ENCODE assay signal across 16 cellular contexts in genomic region chr3:65939184-65939583, GRCh38.
"Had no signal": no experiment of that assay in that cellular context is flagged by ENCODE, and none has a peak within 500 bp of the region (broad histone marks: within the 10 kb centered on the region; RNA-seq: fewer than 3 reads in every experiment).

No MANE protein-coding gene starts in this region.

- H3K9me3 Mint-ChIP-seq: activated CD4-positive, alpha-beta memory T cell treated with anti-CD3 and anti-CD28 coated beads for 36 hours; mesothelial cell of epicardium had no signal

- H3K27ac ChIP-seq: cardiac muscle cell, lower lobe of right lung, transverse colon, WERI-Rb-1 had no signal

- H3K4me3 Mint-ChIP-seq: activated CD4-positive, alpha-beta memory T cell treated with anti-CD3 and anti-CD28 coated beads for 36 hours; activated CD4-positive, alpha-beta T cell treated with anti-CD3 and anti-CD28 coated beads for 36 hours; activated CD8-positive, alpha-beta memory T cell treated with anti-CD3 and anti-CD28 coated beads, Interleukin-2, amount 10 ng/mL, durations not matched to agents 7 days and 5 days; activated naive CD4-positive, alpha-beta T cell treated with anti-CD3 and anti-CD28 coated beads, Interleukin-2, amount 10 ng/mL, durations not matched to agents 7 days and 5 days; mesothelial cell of epicardium; T-helper 17 cell had no signal

- H3K4me1 Mint-ChIP-seq: activated CD4-positive, alpha-beta T cell treated with anti-CD3 and anti-CD28 coated beads for 36 hours; activated naive CD4-positive, alpha-beta T cell treated with anti-CD3 and anti-CD28 coated beads, Interleukin-2, amount 10 ng/mL, durations not matched to agents 7 days and 5 days; T-helper 17 cell had no signal

- ATAC-seq: activated CD4-positive, alpha-beta T cell treated with anti-CD3 and anti-CD28 coated beads for 36 hours; activated CD8-positive, alpha-beta memory T cell treated with anti-CD3 and anti-CD28 coated beads, Interleukin-2, amount 10 ng/mL, durations not matched to agents 7 days and 5 days; T-helper 17 cell had no signal

- H3K27me3 Mint-ChIP-seq: activated CD4-positive, alpha-beta memory T cell treated with anti-CD3 and anti-CD28 coated beads for 36 hours; activated CD4-positive, alpha-beta T cell treated with anti-CD3 and anti-CD28 coated beads for 36 hours; activated naive CD4-positive, alpha-beta T cell treated with anti-CD3 and anti-CD28 coated beads, Interleukin-2, amount 10 ng/mL, durations not matched to agents 7 days and 5 days; T-helper 17 cell had no signal

- H3K36me3 Mint-ChIP-seq: activated CD4-positive, alpha-beta memory T cell treated with anti-CD3 and anti-CD28 coated beads for 36 hours; activated CD8-positive, alpha-beta memory T cell treated with anti-CD3 and anti-CD28 coated beads, Interleukin-2, amount 10 ng/mL, durations not matched to agents 7 days and 5 days; activated naive CD4-positive, alpha-beta T cell treated with anti-CD3 and anti-CD28 coated beads, Interleukin-2, amount 10 ng/mL, durations not matched to agents 7 days and 5 days; mesothelial cell of epicardium had no signal

- DNase-seq: activated CD4-positive, alpha-beta memory T cell treated with anti-CD3 and anti-CD28 coated beads for 36 hours; activated CD4-positive, alpha-beta T cell treated with anti-CD3 and anti-CD28 coated beads for 36 hours; activated CD8-positive, alpha-beta memory T cell treated with anti-CD3 and anti-CD28 coated beads, Interleukin-2, amount 10 ng/mL, durations not matched to agents 7 days and 5 days; activated naive CD4-positive, alpha-beta T cell treated with anti-CD3 and anti-CD28 coated beads, Interleukin-2, amount 10 ng/mL, durations not matched to agents 7 days and 5 days; activated T-cell treated with anti-CD3 and anti-CD28 coated beads, Interleukin-2, amount 50 U/mL, for 1 hour; erythroblast; hypothalamus; kidney glomerular epithelial cell; lower lobe of right lung; stimulated activated CD4-positive, alpha-beta T cell treated with anti-CD3 and anti-CD28 coated beads, Interleukin-2, amount 100 ng/mL, for 48 hours; stimulated activated naive CD4-positive, alpha-beta T cell; T-helper 17 cell; transverse colon; WERI-Rb-1 had no signal

- H3K36me3 ChIP-seq: cardiac muscle cell, lower lobe of right lung, transverse colon, WERI-Rb-1 had no signal

- H3K27me3 ChIP-seq: cardiac muscle cell, transverse colon had no signal

- H3K9me3 ChIP-seq: lower lobe of right lung, transverse colon had no signal

- H3K4me3 ChIP-seq: cardiac muscle cell, lower lobe of right lung, transverse colon had no signal

- H3K27ac Mint-ChIP-seq: activated CD4-positive, alpha-beta memory T cell treated with anti-CD3 and anti-CD28 coated beads for 36 hours; activated CD4-positive, alpha-beta T cell treated with anti-CD3 and anti-CD28 coated beads for 36 hours; activated CD8-positive, alpha-beta memory T cell treated with anti-CD3 and anti-CD28 coated beads, Interleukin-2, amount 10 ng/mL, durations not matched to agents 7 days and 5 days; activated naive CD4-positive, alpha-beta T cell treated with anti-CD3 and anti-CD28 coated beads, Interleukin-2, amount 10 ng/mL, durations not matched to agents 7 days and 5 days; mesothelial cell of epicardium; T-helper 17 cell had no signal
